In genomic region chr3:100399341-100400071, GRCh38 we compare ENCODE assay signal across 8 cellular contexts. TPM values are rescaled to one million over a fixed set of nuclear protein-coding genes. Genes with fewer than 3 reads are reported as not detected.
DNase-seq lines count a peak whose midpoint lies in the region; ATAC-seq and TF ChIP-seq lines count a peak whose summit lies in the region.

No MANE protein-coding gene starts in this region.

- CTCF ChIA-PET in MCF 10A (lab: Yijun Ruan, JAX), result interaction anchor here (0.5 to 1.3 kb wide), 3 partner anchors 8 to 192 kb away, joined by 3 read pairs; no protein-coding TSS in a partner anchor

- peaks cover 28% of the 10 kb centered on the region for H3K4me1 Mint-ChIP-seq in MCF 10A (ENCODE audit: insufficient read depth, unreplicated experiment)

- no peaks in the 10 kb centered on the region for H3K9me3 ChIP-seq in HUES48 (ENCODE audit: control insufficient read depth, insufficient read depth, low read length)
- H3K9me3 ChIP-seq in mucosa of stomach (ENCODE audit: control insufficient read depth, low read length), result no peaks in the 10 kb centered on the region

- H3K9ac ChIP-seq in HUES48 (ENCODE audit: low read depth, low read length) (no peak overlapping the region), mucosa of stomach (ENCODE audit: low read length) (peak overlapping the region; percentile 82)

- DNase-seq in MCF 10A (ENCODE audit: unreplicated experiment) (no peak), hippocampal formation (lab: John Stamatoyannopoulos, UW) (no peak), NCI-H146 (lab: John Stamatoyannopoulos, UW) (no peak)

- no peaks in the 10 kb centered on the region for H3K36me3 Mint-ChIP-seq in MCF 10A (ENCODE audit: insufficient read depth, unreplicated experiment)

- H3K9me3 Mint-ChIP-seq in MCF 10A (ENCODE audit: unreplicated experiment), result no peaks in the 10 kb centered on the region

- ATAC-seq in GM19397 (IDR thresholded peaks at IDR 0.05; ENCODE audit: unreplicated experiment) (no peak), HG02938 (IDR thresholded peaks at IDR 0.05; ENCODE audit: unreplicated experiment) (no peak)

- intact Hi-C loops in MCF 10A (cut with micrococcal nuclease), result no loop called here

- H3K4me1 ChIP-seq in HUES48 (ENCODE audit: control insufficient read depth, insufficient read depth, low read length), result peaks cover 16% of the 10 kb centered on the region; the same call in 1 of the 2 replicates
- H3K4me1 ChIP-seq in mucosa of stomach (ENCODE audit: control insufficient read depth, insufficient read depth, low read length), result no peaks in the 10 kb centered on the region

- no peak for TF ChIP-seq CTCF in 22Rv1 (IDR thresholded peaks at IDR 0.05)
- TF ChIP-seq CTCF in MCF 10A (IDR thresholded peaks at IDR 0.05; ENCODE audit: unreplicated experiment), result no peak

- peak overlapping the region; percentile 98 for H3K4me3 Mint-ChIP-seq in MCF 10A (ENCODE audit: unreplicated experiment)

- no peaks in the 10 kb centered on the region for H3K27me3 Mint-ChIP-seq in MCF 10A (ENCODE audit: insufficient read depth, unreplicated experiment)

- H3K27ac ChIP-seq in 22Rv1 (peak overlapping the region; percentile 89), HUES48 (ENCODE audit: low read depth, low read length) (no peak overlapping the region)

- no TSS peak for BruUV-seq in MCF 10A (replicated peaks; lab: Mats Ljungman, UMichigan)

- POLR2A ChIA-PET in MCF 10A (lab: Yijun Ruan, JAX), result interaction anchor here (0.7 to 3.6 kb wide), 10 partner anchors 10 to 1174 kb away, joined by 3 to 66 read pairs (median 3); partner anchors contain the start of genes NIT2, PCNP and TMEM45A

- H3K36me3 ChIP-seq in HUES48 (ENCODE audit: control insufficient read depth, insufficient read depth, low read length) (no peaks in the 10 kb centered on the region), mucosa of stomach (ENCODE audit: control insufficient read depth, insufficient read depth, low read length) (no peaks in the 10 kb centered on the region)

- H3K27ac Mint-ChIP-seq in MCF 10A (ENCODE audit: low read depth, unreplicated experiment), result no peak overlapping the region

- H3K27me3 ChIP-seq in HUES48 (ENCODE audit: control insufficient read depth, insufficient read depth, low read length) (no peaks in the 10 kb centered on the region), mucosa of stomach (ENCODE audit: control insufficient read depth, insufficient read depth, low read length) (no peaks in the 10 kb centered on the region)

- H3K4me3 ChIP-seq in HUES48 (ENCODE audit: low read depth, low read length) (peak overlapping the region; percentile 88), mucosa of stomach (ENCODE audit: low read length) (peak overlapping the region; percentile 75)

RNA-seq across cellular contexts. Expression of gene TOMM70, which starts 1.4 kb away (rescaled TPM):
- 55.1 and 58.2 TPM in 2 replicates for total RNA-seq in MCF 10A (2022)

RNA-seq across cellular contexts. Expression of gene LNP1, which starts 1.8 kb away (rescaled TPM):
- 1.2 and 1.7 TPM in 2 replicates for total RNA-seq in MCF 10A (2022)
